ENCODE assay signal across 1 cellular context in the genomic region with DNA sequence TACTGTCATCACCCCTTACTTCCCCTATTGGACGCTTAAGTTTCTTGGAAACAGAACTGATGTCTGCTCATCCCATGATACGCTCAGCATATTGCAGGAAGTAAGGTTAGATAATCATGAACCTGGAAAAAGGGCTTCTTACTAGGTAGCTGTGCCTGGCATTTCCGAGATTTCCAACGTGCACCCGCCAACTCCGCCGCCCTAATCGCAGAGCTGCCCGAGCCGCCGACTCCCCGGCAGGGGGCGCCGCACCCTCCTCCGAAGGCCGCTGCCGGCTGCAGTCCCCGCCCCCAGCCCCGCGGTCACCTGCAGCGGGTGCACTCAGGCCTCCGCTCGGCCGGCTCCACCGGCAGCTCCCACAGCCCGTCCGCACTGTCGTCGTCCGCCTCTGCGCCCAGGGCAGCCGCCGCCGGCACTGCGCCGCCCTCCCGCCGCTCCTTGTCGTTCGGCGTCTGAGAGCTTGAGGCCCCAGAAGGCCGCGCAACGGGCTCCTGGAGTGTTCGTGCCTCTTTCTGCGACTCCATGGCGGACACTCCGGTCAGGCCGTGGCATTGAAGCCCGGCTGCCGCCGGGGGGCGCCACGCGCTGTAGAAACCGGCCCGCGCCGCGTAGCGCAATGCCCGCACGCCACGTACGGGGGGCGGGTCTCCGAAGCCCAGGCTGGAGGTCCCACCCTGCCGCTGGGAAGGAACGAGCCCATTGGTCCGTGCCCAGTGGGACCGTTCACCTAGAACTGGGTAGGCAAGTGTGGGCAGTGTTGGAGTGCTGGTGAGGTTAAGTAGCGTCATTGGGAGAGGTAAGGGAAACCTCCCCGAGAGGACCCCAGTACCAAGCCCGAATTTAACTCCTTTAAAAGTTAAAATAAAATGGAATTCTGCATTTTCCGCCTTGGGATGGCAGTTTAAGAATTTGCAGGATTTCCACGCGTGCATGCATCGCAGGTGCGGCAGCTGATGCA.
TF ChIP-seq lines count a peak whose summit lies in the region.

TSS of gene DTWD2 (minus strand) at position 560 of the 958 bp plus-strand sequence. CDS start at position 524, 36 bp downstream.

TF ChIP-seq in H1, 55 proteins besides CTCF, POLR2A, EP300 and RAD21:
- peak; percentile 6 for TF ChIP-seq CHD7 (IDR thresholded peaks at IDR 0.05; ENCODE audit: insufficient replicate concordance, low read length)
- peak; percentile 95 for TF ChIP-seq YY1 (IDR thresholded peaks at IDR 0.05; ENCODE audit: low read depth, low read length)
- TF ChIP-seq TBP (IDR thresholded peaks at IDR 0.05; ENCODE audit: low read depth, low read length), result peak; percentile 75
- TF ChIP-seq, protein P1, sequence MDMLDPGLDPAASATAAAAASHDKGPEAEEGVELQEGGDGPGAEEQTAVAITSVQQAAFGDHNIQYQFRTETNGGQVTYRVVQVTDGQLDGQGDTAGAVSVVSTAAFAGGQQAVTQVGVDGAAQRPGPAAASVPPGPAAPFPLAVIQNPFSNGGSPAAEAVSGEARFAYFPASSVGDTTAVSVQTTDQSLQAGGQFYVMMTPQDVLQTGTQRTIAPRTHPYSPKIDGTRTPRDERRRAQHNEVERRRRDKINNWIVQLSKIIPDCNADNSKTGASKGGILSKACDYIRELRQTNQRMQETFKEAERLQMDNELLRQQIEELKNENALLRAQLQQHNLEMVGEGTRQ (IDR thresholded peaks at IDR 0.05; ENCODE audit: low read length), result no peak
- peak; percentile 71; the same call in 1 of the 2 replicates for TF ChIP-seq GTF2F1 (IDR thresholded peaks at IDR 0.05; ENCODE audit: borderline replicate concordance, low read depth, low read length)
- TF ChIP-seq CREB1 (IDR thresholded peaks at IDR 0.05), result peak; percentile 80
- no peak for TF ChIP-seq JUND (IDR thresholded peaks at IDR 0.05; ENCODE audit: low read length)
- peak; percentile 99 for TF ChIP-seq ASH2L (IDR thresholded peaks at IDR 0.05; ENCODE audit: low read length)
- no peak for TF ChIP-seq ZNF274 (IDR thresholded peaks at IDR 0.05; ENCODE audit: borderline replicate concordance, extremely low read depth, low read length)
- no peak for TF ChIP-seq CBX8 (IDR thresholded peaks at IDR 0.05; ENCODE audit: borderline replicate concordance, low read depth, low read length)
- TF ChIP-seq HDAC2 (IDR thresholded peaks at IDR 0.05; ENCODE audit: borderline replicate concordance in 1 of 2, low read depth in 2 of 2, low read length in 2 of 2), result 0 out of 4 replicates have a peak, but pooled peaks have one; percentile 45 to 78
- TF ChIP-seq RBBP5 (IDR thresholded peaks at IDR 0.05; ENCODE audit: borderline replicate concordance, low read depth, low read length), result peak; percentile 87; the same call in 1 of the 2 replicates
- peak; percentile 57; the same call in 1 of the 2 replicates for TF ChIP-seq SP4 (IDR thresholded peaks at IDR 0.05; ENCODE audit: low read length)
- TF ChIP-seq NANOG (IDR thresholded peaks at IDR 0.05; ENCODE audit: insufficient read depth, low read depth, low read length, poor library complexity, severe bottlenecking), result peak; percentile 35
- peak; percentile 19; the same call in 1 of the 2 replicates for TF ChIP-seq KDM5A (IDR thresholded peaks at IDR 0.05; ENCODE audit: low read length)
- TF ChIP-seq CEBPB (IDR thresholded peaks at IDR 0.05; ENCODE audit: low read depth, low read length), result peak; percentile 29; the same call in 1 of the 2 replicates
- peak; percentile 93 for TF ChIP-seq TAF7 (optimal IDR thresholded peaks at IDR 0.05; ENCODE audit: borderline replicate concordance, low read depth, low read length)
- peak; percentile 89 for TF ChIP-seq TAF1 (IDR thresholded peaks at IDR 0.05; ENCODE audit: low read depth, low read length)
- TF ChIP-seq NRF1 (IDR thresholded peaks at IDR 0.05; ENCODE audit: low read depth, low read length), result no peak
- 0 out of 2 replicates have a peak, but pooled peaks have one; percentile 34 for TF ChIP-seq BACH1 (IDR thresholded peaks at IDR 0.05; ENCODE audit: low read length)
- 0 out of 2 replicates have a peak, but pooled peaks have one; percentile 16 for TF ChIP-seq SP1 (IDR thresholded peaks at IDR 0.05; ENCODE audit: low read depth, low read length)
- TF ChIP-seq EZH2 (IDR thresholded peaks at IDR 0.05; ENCODE audit: low read depth, low read length, severe bottlenecking), result no peak
- TF ChIP-seq EGR1 (IDR thresholded peaks at IDR 0.05; ENCODE audit: borderline replicate concordance, low read depth, low read length), result no peak
- 0 out of 2 replicates have a peak, but pooled peaks have one; percentile 10 for TF ChIP-seq ATF3 (IDR thresholded peaks at IDR 0.05; ENCODE audit: insufficient read depth, low read depth, low read length)
- 0 out of 2 replicates have a peak, but pooled peaks have one; percentile 53 for TF ChIP-seq CHD1 (IDR thresholded peaks at IDR 0.05; ENCODE audit: low read depth, low read length)
- 0 out of 2 replicates have a peak, but pooled peaks have one; percentile 47 for TF ChIP-seq TEAD4 (IDR thresholded peaks at IDR 0.05; ENCODE audit: low read depth, low read length)
- no peak for TF ChIP-seq ATF2 (IDR thresholded peaks at IDR 0.05; ENCODE audit: low read length)
- TF ChIP-seq SIN3A (conservative IDR thresholded peaks at IDR 0.05 in 1 of 2, IDR thresholded peaks at IDR 0.05 in 1 of 2; ENCODE audit: low read depth in 1 of 2, low read length in 2 of 2), result 0 out of 4 replicates have a peak, but pooled peaks of 1 of the 2 experiments have one; percentile 65
- peak; percentile 72 for TF ChIP-seq KDM4A (IDR thresholded peaks at IDR 0.05; ENCODE audit: low read depth, low read length, severe bottlenecking)
- TF ChIP-seq CBX5 (IDR thresholded peaks at IDR 0.05; ENCODE audit: low read depth, low read length), result no peak
- TF ChIP-seq, protein P2, sequence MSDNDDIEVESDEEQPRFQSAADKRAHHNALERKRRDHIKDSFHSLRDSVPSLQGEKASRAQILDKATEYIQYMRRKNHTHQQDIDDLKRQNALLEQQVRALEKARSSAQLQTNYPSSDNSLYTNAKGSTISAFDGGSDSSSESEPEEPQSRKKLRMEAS (IDR thresholded peaks at IDR 0.05), result peak; percentile 43; the same call in 1 of the 2 replicates
- 0 out of 2 replicates have a peak, but pooled peaks have one; percentile 58 for TF ChIP-seq GABPA (IDR thresholded peaks at IDR 0.05; ENCODE audit: borderline replicate concordance, insufficient read depth, low read length)
- peak; percentile 67 for TF ChIP-seq POLR2AphosphoS5 (IDR thresholded peaks at IDR 0.05; ENCODE audit: low read depth, low read length)
- TF ChIP-seq FOSL1 (IDR thresholded peaks at IDR 0.05; ENCODE audit: insufficient read depth, low read depth, low read length), result 0 out of 2 replicates have a peak, but pooled peaks have one; percentile 19
- TF ChIP-seq E2F6 (IDR thresholded peaks at IDR 0.05), result no peak
- TF ChIP-seq BCL11A (IDR thresholded peaks at IDR 0.05; ENCODE audit: low read depth in 2 of 2, low read length in 2 of 2), result no peak
- peak; percentile 100 for TF ChIP-seq PHF8 (conservative IDR thresholded peaks at IDR 0.05; ENCODE audit: low read depth, low read length)
